In the genomic region with DNA sequence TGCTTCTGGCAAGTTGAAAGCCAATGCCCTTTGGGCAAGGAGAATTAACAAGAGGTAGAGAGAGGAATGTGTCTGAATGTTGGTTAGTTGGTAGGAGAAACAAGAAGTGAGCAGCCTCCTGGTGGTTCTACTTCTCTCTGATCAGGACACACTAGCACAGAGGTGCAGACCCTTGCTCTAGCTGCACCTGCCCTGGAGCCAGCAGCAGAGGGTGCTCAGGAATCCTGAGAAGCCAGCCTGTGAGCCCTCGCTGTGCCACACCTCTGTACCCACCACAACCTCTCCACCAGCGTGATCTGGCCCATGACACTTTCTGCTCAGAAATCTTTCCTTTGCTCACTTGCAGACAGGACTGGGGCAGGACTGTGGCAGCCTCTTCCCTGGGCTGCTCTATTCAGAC, we compare ENCODE assay signal across 1 cellular context.
TF ChIP-seq lines count a peak whose summit lies in the region.

No MANE protein-coding gene starts in this region.

TF ChIP-seq in WTC11, 78 proteins besides CTCF, POLR2A, EP300 and RAD21 (continued from another document):
- TF ChIP-seq, protein P1, sequence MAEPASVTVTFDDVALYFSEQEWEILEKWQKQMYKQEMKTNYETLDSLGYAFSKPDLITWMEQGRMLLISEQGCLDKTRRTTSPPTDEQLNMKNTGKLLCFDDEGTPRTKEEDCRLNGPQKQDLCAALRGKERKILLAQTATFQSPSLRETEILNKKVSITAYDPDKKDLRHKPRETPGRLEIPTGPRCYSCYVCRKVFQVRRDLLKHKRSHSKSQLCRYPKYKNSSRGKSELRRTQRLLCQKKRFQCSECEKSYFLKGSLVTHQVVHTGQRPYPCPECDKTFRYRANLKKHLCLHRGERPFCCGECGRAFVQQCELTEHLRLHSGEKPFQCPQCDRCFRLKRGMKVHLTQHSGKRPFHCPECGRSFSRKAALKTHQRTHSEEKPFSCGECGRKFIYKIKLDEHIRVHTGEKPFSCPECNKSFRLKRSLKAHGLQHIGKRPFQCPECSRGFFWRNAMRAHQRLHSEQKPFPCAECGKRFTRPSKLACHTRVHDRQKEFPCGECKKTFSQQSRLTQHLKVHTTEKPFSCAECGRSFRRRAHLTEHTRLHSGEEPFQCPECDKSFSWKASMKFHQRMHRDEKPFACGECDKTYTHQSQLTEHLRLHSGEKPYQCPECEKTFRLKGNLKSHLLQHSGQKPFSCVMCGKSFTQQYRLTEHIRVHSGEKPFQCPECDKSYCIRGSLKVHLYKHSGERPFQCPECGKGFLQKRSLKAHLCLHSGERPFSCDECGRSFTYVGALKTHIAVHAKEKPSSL (CRISPR knock-in tag; conservative IDR thresholded peaks at IDR 0.05): no peak
